11 cellular contexts compared by ENCODE assay signal in the genomic region with DNA sequence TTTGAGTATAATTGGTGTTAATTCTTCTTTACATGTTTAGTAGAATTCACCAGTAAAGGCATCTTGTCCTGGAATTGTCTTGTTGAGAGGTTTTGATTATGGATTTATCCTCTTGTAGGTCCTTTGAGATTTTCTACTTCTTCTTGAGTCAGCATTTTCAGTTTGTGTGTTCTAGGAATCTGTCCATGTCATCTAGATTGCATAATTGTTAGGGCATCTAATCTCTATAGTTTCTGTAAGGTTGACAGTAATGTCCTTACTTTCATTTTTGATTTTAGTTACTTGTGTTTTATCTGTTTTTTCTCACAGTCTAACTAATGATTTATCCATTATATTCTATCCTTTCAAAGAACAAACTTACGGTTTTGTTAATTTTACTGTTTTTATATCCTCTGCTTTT.
DNase-seq lines count a peak whose midpoint lies in the region; ATAC-seq, FAIRE-seq and TF ChIP-seq lines count a peak whose summit lies in the region.
"Had no signal": no experiment of that assay in that cellular context is flagged by ENCODE, and none has a peak within 500 bp of the region (broad histone marks: within the 10 kb centered on the region; RNA-seq: fewer than 3 reads in every experiment).

No MANE protein-coding gene starts in this region.

- H3K18ac ChIP-seq in H1 (ENCODE audit: extremely low read depth, low read length), result no peak overlapping the region

- no peak overlapping the region for H2AK5ac ChIP-seq in H1 (ENCODE audit: low read depth, low read length)

- H3K9me3 ChIP-seq in H1 (ENCODE audit: insufficient read depth in 2 of 2, low read depth in 1 of 2, low read length in 1 of 2) (no peaks in the 10 kb centered on the region), heart right ventricle (peaks cover 0 to 5% (median 0%) of the 10 kb centered on the region in 11 donors)
- H3K9me3 ChIP-seq: prostate gland, upper lobe of right lung had no signal

- H3K23ac ChIP-seq in H1 (ENCODE audit: insufficient read length), result no peak overlapping the region

- ATAC-seq in GM19463 (IDR thresholded peaks at IDR 0.05; ENCODE audit: unreplicated experiment), result peak; percentile 41
- no peak for ATAC-seq in heart right ventricle
- ATAC-seq: upper lobe of right lung had no signal

- no peak overlapping the region for H4K8ac ChIP-seq in H1 (ENCODE audit: extremely low read depth, insufficient read depth, low read length)

- no peak overlapping the region for H3K56ac ChIP-seq in H1 (replicated peaks; ENCODE audit: insufficient read length, low read depth, low read length)

- H2BK15ac ChIP-seq in H1 (ENCODE audit: low read length), result no peak overlapping the region

- H3K36me3 ChIP-seq in KMS-11 (ENCODE audit: insufficient read depth) (no peaks in the 10 kb centered on the region), H1 (ENCODE audit: control insufficient read depth in 2 of 4, insufficient read depth in 4 of 4, low read length in 3 of 4) (no peaks in the 10 kb centered on the region), heart right ventricle (no peaks in the 10 kb centered on the region)
- H3K36me3 ChIP-seq: prostate gland, upper lobe of right lung had no signal

- no peak overlapping the region for H2BK5ac ChIP-seq in H1 (ENCODE audit: low read depth, low read length)

- DNase-seq in GM10248 (ENCODE audit: extremely low spot score) (peak; percentile 17), H1 (ENCODE audit: low read depth in 1 of 2, low spot score in 2 of 2) (no peak), HT-29 (ENCODE audit: low spot score) (no peak), heart right ventricle (no peak), GOT3 (lab: John Stamatoyannopoulos, UW) (no peak)
- no peak for DNase-seq in activated CD8-positive, alpha-beta memory T cell treated with anti-CD3 and anti-CD28 coated beads, Interleukin-2, amount 50 U/mL, for 48 hours
- DNase-seq: NCI-H510A treated with DMSO at 0.1 percent for 48 hours, upper lobe of right lung had no signal

- no peak overlapping the region for H2BK12ac ChIP-seq in H1 (ENCODE audit: low read depth, low read length)

- H3K14ac ChIP-seq in H1 (ENCODE audit: insufficient read length), result no peak overlapping the region

- no peak for TF ChIP-seq EP300 in H1 (IDR thresholded peaks at IDR 0.05; ENCODE audit: borderline replicate concordance in 1 of 2, low read depth in 2 of 2, low read length in 2 of 2)

- intact Hi-C loops in heart right ventricle (cut with DNase I), result no loop called here

- H3K4me1 ChIP-seq in KMS-11 (ENCODE audit: low read depth, poor library complexity, severe bottlenecking) (peaks cover 21% of the 10 kb centered on the region), H1 (replicated peaks in 1 of 4; ENCODE audit: control insufficient read depth in 3 of 4, insufficient read depth in 4 of 4, low read length in 3 of 4) (no peaks in the 10 kb centered on the region), heart right ventricle (peaks cover 0 to 7% (median 0%) of the 10 kb centered on the region in 9 donors)
- H3K4me1 ChIP-seq: prostate gland had no signal

- 81% methylated on average over 1 of the region's 1 CpG; no CpG with 5 or more reads in 1 of the 2 experiments for WGBS in H1 (ENCODE audit: extremely low coverage in 1 of 2, insufficient coverage in 1 of 2, insufficient read length in 1 of 2, insufficient replicate concordance in 2 of 2, low coverage in 1 of 2, low lambda C conversion rate in 2 of 2, missing lambda C conversion rate in 1 of 2), 2 experiments
- WGBS in heart right ventricle, 2 donors, result 71 to 84% methylated on average over 1 of the region's 1 CpG

- no peak overlapping the region for H4K5ac ChIP-seq in H1 (ENCODE audit: insufficient read length, low read depth, low read length)

- POLR2A ChIA-PET in GM10248 (lab: Yijun Ruan, JAX) (no interaction called here), H1 (lab: Charles Lee; ENCODE audit: partially characterized antibody) (interaction anchor here (0.6 kb wide), 1 partner anchor 953 kb away, joined by 3 read pairs; no protein-coding TSS in a partner anchor)

- no peaks in the 10 kb centered on the region for H3K79me1 ChIP-seq in H1 (ENCODE audit: low read depth, low read length)

- TF ChIP-seq CTCF in GM10248 (IDR thresholded peaks at IDR 0.05; ENCODE audit: control extremely low read depth, extremely low read depth, low read depth, missing control alignments), result no peak
- TF ChIP-seq CTCF in KMS-11 (conservative IDR thresholded peaks at IDR 0.05; ENCODE audit: low read depth, low read length), result no peak
- TF ChIP-seq CTCF in H1 (IDR thresholded peaks at IDR 0.05; ENCODE audit: control extremely low read depth in 1 of 3, insufficient read depth in 1 of 3, low read depth in 1 of 3, low read length in 3 of 3), result no peak
- TF ChIP-seq CTCF in heart right ventricle (IDR thresholded peaks at IDR 0.05), result no peak

- no peak overlapping the region for H4K91ac ChIP-seq in H1 (replicated peaks; ENCODE audit: insufficient read length, low read length)

- CTCF ChIA-PET in GM10248 (lab: Yijun Ruan, JAX) (no interaction called here), H1 (lab: Charles Lee; ENCODE audit: partially characterized antibody) (interaction anchor here (0.6 kb wide), 1 partner anchor 105 kb away, joined by 3 read pairs; no protein-coding TSS in a partner anchor)

- no peak overlapping the region for H2BK20ac ChIP-seq in H1 (ENCODE audit: low read length)

- H3K27me3 ChIP-seq in KMS-11 (ENCODE audit: insufficient read depth, low read depth) (no peaks in the 10 kb centered on the region), H1 (replicated peaks in 1 of 4; ENCODE audit: control insufficient read depth in 3 of 4, extremely low read depth in 1 of 4, insufficient read depth in 3 of 4, low read length in 3 of 4) (no peaks in the 10 kb centered on the region), heart right ventricle (no peaks in the 10 kb centered on the region)
- H3K27me3 ChIP-seq: upper lobe of right lung had no signal

- TF ChIP-seq POLR2A in H1 (IDR thresholded peaks at IDR 0.05; ENCODE audit: control extremely low read depth in 1 of 2, low read depth in 2 of 2, low read length in 2 of 2), result no peak

- H4K20me1 ChIP-seq in KMS-11 (ENCODE audit: insufficient read depth) (no peaks in the 10 kb centered on the region), H1 (replicated peaks in 1 of 2; ENCODE audit: control insufficient read depth in 1 of 2, insufficient read depth in 2 of 2, low read length in 2 of 2) (no peaks in the 10 kb centered on the region)

- no peak for TF ChIP-seq RAD21 in H1 (IDR thresholded peaks at IDR 0.05 in 1 of 2, conservative IDR thresholded peaks at IDR 0.05 in 1 of 2; ENCODE audit: low read depth in 2 of 2, low read length in 2 of 2)

- H3K4me2 ChIP-seq in KMS-11 (0 out of 2 replicates have a peak overlapping the region, but pooled peaks have one; percentile 33), H1 (ENCODE audit: insufficient read depth in 1 of 2, low read depth in 2 of 2, low read length in 2 of 2) (no peak overlapping the region)

- H3K4me3 ChIP-seq in KMS-11 (IDR thresholded peaks at IDR 0.05; ENCODE audit: insufficient read depth, low read depth, low read length) (no peak overlapping the region), H1 (ENCODE audit: extremely low read depth in 1 of 4, insufficient read depth in 2 of 4, low read depth in 3 of 4, low read length in 4 of 4) (no peak overlapping the region), heart right ventricle (no peak overlapping the region)
- H3K4me3 ChIP-seq: prostate gland, upper lobe of right lung had no signal

- no peak overlapping the region for H3K27ac ChIP-seq in KMS-11
- no peak overlapping the region for H3K27ac ChIP-seq in H1 (ENCODE audit: low read depth, low read length)
- peak overlapping the region in 1 of 10 donors; percentile 17 for H3K27ac ChIP-seq in heart right ventricle
- H3K27ac ChIP-seq: prostate gland, upper lobe of right lung had no signal

- no peak overlapping the region for H3K4ac ChIP-seq in H1 (replicated peaks; ENCODE audit: insufficient read length, low read depth, low read length)

- no peaks in the 10 kb centered on the region; the same call in 1 of the 2 replicates for H3K23me2 ChIP-seq in H1 (ENCODE audit: low read depth, low read length)

- no peak for FAIRE-seq in H1 (lab: Jason Lieb, UNC)

- no peak overlapping the region for H2BK120ac ChIP-seq in H1 (replicated peaks; ENCODE audit: low read depth, low read length)

- H3K79me2 ChIP-seq in KMS-11 (ENCODE audit: insufficient read depth, low read depth), result no peaks in the 10 kb centered on the region
- H3K79me2 ChIP-seq in H1 (ENCODE audit: control insufficient read depth in 1 of 2, insufficient read depth in 2 of 2, low read length in 2 of 2), result no peaks in the 10 kb centered on the region

- H2AFZ ChIP-seq in KMS-11 (ENCODE audit: low read depth), result no peak overlapping the region
- no peak overlapping the region for H2AFZ ChIP-seq in H1 (ENCODE audit: low read length)

- no peak overlapping the region for H3K9ac ChIP-seq in KMS-11
- H3K9ac ChIP-seq in H1 (replicated peaks in 1 of 4; ENCODE audit: extremely low read depth in 1 of 4, low read depth in 3 of 4, low read length in 3 of 4), result no peak overlapping the region

TF ChIP-seq in H1, 55 proteins besides CTCF, POLR2A, EP300 and RAD21:
- TF ChIP-seq MAFK (IDR thresholded peaks at IDR 0.05; ENCODE audit: low read depth, low read length), result 0 out of 2 replicates have a peak, but pooled peaks have one; percentile 4
- TF ChIP-seq, protein P1, sequence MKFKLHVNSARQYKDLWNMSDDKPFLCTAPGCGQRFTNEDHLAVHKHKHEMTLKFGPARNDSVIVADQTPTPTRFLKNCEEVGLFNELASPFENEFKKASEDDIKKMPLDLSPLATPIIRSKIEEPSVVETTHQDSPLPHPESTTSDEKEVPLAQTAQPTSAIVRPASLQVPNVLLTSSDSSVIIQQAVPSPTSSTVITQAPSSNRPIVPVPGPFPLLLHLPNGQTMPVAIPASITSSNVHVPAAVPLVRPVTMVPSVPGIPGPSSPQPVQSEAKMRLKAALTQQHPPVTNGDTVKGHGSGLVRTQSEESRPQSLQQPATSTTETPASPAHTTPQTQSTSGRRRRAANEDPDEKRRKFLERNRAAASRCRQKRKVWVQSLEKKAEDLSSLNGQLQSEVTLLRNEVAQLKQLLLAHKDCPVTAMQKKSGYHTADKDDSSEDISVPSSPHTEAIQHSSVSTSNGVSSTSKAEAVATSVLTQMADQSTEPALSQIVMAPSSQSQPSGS (IDR thresholded peaks at IDR 0.05; ENCODE audit: low read length), result no peak
